ENCODE assay signal across 8 cellular contexts in genomic region chr1:21323091-21323490, GRCh38. TPM values are rescaled to one million over a fixed set of nuclear protein-coding genes. Genes with fewer than 3 reads are reported as not detected.
DNase-seq lines count a peak whose midpoint lies in the region; ATAC-seq and TF ChIP-seq lines count a peak whose summit lies in the region.

No MANE protein-coding gene starts in this region.

- peaks cover 59% of the 10 kb centered on the region for H3K4me1 Mint-ChIP-seq in dendritic cell treated with granulocyte-macrophage colony-stimulating factor and Interleukin-4, amounts not matched to agents 40 ng/mL and 50 ng/mL, for 4 days (ENCODE audit: low read depth)
- peaks cover 40 to 83% (median 73%) of the 10 kb centered on the region in 4 donors for H3K4me1 Mint-ChIP-seq in naive thymus-derived CD8-positive, alpha-beta T cell

- peaks cover 36% of the 10 kb centered on the region for H3K27me3 Mint-ChIP-seq in dendritic cell treated with granulocyte-macrophage colony-stimulating factor and Interleukin-4, amounts not matched to agents 40 ng/mL and 50 ng/mL, for 4 days
- no peaks in the 10 kb centered on the region for H3K27me3 Mint-ChIP-seq in naive thymus-derived CD8-positive, alpha-beta T cell

- H3K36me3 Mint-ChIP-seq in dendritic cell treated with granulocyte-macrophage colony-stimulating factor and Interleukin-4, amounts not matched to agents 40 ng/mL and 50 ng/mL, for 4 days (ENCODE audit: low read depth): no peaks in the 10 kb centered on the region
- H3K36me3 Mint-ChIP-seq in naive thymus-derived CD8-positive, alpha-beta T cell: peaks cover 0 to 6% (median 3%) of the 10 kb centered on the region in 3 donors

- H3K4me3 Mint-ChIP-seq in dendritic cell treated with granulocyte-macrophage colony-stimulating factor and Interleukin-4, amounts not matched to agents 40 ng/mL and 50 ng/mL, for 4 days: no peak overlapping the region
- peak overlapping the region in 7 of 10 donors; percentile 12 to 85 (median 51) for H3K4me3 Mint-ChIP-seq in naive thymus-derived CD8-positive, alpha-beta T cell

- no peak for ATAC-seq in naive thymus-derived CD8-positive, alpha-beta T cell
- ATAC-seq in left lobe of liver (no peak), HG03342 (IDR thresholded peaks at IDR 0.05; ENCODE audit: unreplicated experiment) (no peak)

- H3K9me3 Mint-ChIP-seq in dendritic cell treated with granulocyte-macrophage colony-stimulating factor and Interleukin-4, amounts not matched to agents 40 ng/mL and 50 ng/mL, for 4 days: no peaks in the 10 kb centered on the region
- no peaks in the 10 kb centered on the region for H3K9me3 Mint-ChIP-seq in naive thymus-derived CD8-positive, alpha-beta T cell

- peak overlapping the region; percentile 55 for H3K27ac Mint-ChIP-seq in dendritic cell treated with granulocyte-macrophage colony-stimulating factor and Interleukin-4, amounts not matched to agents 40 ng/mL and 50 ng/mL, for 4 days
- H3K27ac Mint-ChIP-seq in naive thymus-derived CD8-positive, alpha-beta T cell: peak overlapping the region in 8 of 10 donors; percentile 15 to 96 (median 56)

- intact Hi-C loops in dendritic cell treated with granulocyte-macrophage colony-stimulating factor and Interleukin-4, amounts not matched to agents 40 ng/mL and 50 ng/mL, for 4 days (cut with micrococcal nuclease): no loop called here

- no peak for TF ChIP-seq CTCF in AG10803 (conservative IDR thresholded peaks at IDR 0.05; ENCODE audit: low read length)

- POLR2A ChIA-PET in naive thymus-derived CD8-positive, alpha-beta T cell (lab: Charles Lee): interaction anchor here (0.6 to 9.7 kb wide), 10 partner anchors 10 to 61 kb away, joined by 3 to 218 read pairs (median 6); partner anchors contain the start of gene ECE1

- H3K4me3 ChIP-seq in AG10803 (ENCODE audit: low read length): no peak overlapping the region

- peak; percentile 54 for DNase-seq in AG10803 (ENCODE audit: low read depth)
- peak; percentile 84 for DNase-seq in M059J (ENCODE audit: low read depth)
- no peak for DNase-seq in naive thymus-derived CD8-positive, alpha-beta T cell
- no peak for DNase-seq in left lobe of liver (ENCODE audit: low spot score)
- no peak for DNase-seq in GDM1 (lab: John Stamatoyannopoulos, UW)
- DNase-seq in NK-92 treated with Interleukin-12 subunit alpha and Interleukin-12 subunit beta, amount 100 ng/mL, for 24 hours (lab: John Stamatoyannopoulos, UW): no peak

RNA-seq across cellular contexts. Expression of gene ECE1, which starts 32.8 kb away (rescaled TPM):
- 88.5 and 125 TPM in 2 replicates for total RNA-seq in M059J (2014; rRNA removed; shearing (Covaris generic))
- 10 to 100 TPM; 51.7 to 53.6 TPM for total RNA-seq in naive thymus-derived CD8-positive, alpha-beta T cell
- 10 to 100 TPM in 2 of 3 donors, 1 to 10 TPM in 1; 9.1 to 37.3 (median 20.5) TPM for polyA plus RNA-seq in naive thymus-derived CD8-positive, alpha-beta T cell
- total RNA-seq in left lobe of liver: 58.0 TPM

Comparison
In these comparisons a context has a peak if more than half of its experiments do, and no peak if none do; other contexts are left out.
1. DNase-seq: peak in AG10803 (single experiment) and M059J (single experiment); none in naive thymus-derived CD8-positive, alpha-beta T cell (0 of 10), left lobe of liver (single experiment), GDM1 (single experiment) and NK-92 treated with Interleukin-12 subunit alpha and Interleukin-12 subunit beta, amount 100 ng/mL, for 24 hours (single experiment).